18 cellular contexts compared by ENCODE assay signal in the genomic region with DNA sequence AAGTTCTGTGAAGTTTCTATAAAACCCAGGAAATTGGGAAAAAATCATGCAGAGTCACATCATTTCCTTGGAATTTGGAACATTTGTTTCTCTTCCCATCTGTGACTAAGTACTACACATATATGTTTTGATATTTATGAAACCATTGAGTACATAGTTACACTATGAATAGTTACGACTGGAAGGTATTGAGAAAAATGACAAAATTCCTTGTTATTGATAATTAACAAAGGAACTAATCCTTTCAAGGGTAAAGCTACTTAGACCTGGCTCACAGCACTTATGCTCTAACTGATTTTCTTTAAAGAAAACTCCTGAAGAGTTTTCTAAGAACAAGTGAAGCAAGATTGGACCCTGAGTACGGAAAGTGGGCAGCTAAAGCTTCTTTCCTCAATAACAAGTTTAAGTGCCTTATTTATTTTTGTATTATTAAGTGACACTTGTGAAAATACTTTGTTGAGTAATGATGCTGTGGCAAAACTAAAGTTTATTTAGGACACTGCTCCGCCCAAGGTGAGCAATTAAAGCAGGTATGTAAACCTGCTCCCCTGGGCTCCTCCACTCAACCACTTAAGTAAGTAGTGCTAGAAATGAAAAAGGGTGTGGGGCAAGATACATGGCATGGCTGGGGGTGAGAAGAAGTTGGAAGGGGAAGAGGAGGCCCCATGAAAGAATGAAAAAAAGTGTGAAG. TPM values are rescaled to one million over a fixed set of nuclear protein-coding genes. Genes with fewer than 3 reads are reported as not detected.
A peak's percentile ranks its signal among the peaks of the same experiment; 100 is the strongest.
DNase-seq lines count a peak whose midpoint lies in the region; ATAC-seq and TF ChIP-seq lines count a peak whose summit lies in the region.
"Had no signal": no experiment of that assay in that cellular context is flagged by ENCODE, and none has a peak within 500 bp of the region (broad histone marks: within the 10 kb centered on the region; RNA-seq: fewer than 3 reads in every experiment).

No MANE protein-coding gene starts in this region.

- H3K4me1 Mint-ChIP-seq in nephron progenitor cell (peaks cover 7% of the 10 kb centered on the region), endothelial cell (ENCODE audit: unreplicated experiment) (no peaks in the 10 kb centered on the region), CD14-positive monocyte (no peaks in the 10 kb centered on the region)
- no peaks in the 10 kb centered on the region for H3K4me1 Mint-ChIP-seq in effector memory CD8-positive, alpha-beta T cell (ENCODE audit: low read depth in 2 of 2)
- H3K4me1 Mint-ChIP-seq: brain, immature natural killer cell had no signal

- H3K27ac Mint-ChIP-seq in nephron progenitor cell: peak overlapping the region; percentile 2
- H3K27ac Mint-ChIP-seq in endothelial cell (ENCODE audit: unreplicated experiment): no peak overlapping the region
- no peak overlapping the region for H3K27ac Mint-ChIP-seq in effector memory CD8-positive, alpha-beta T cell
- H3K27ac Mint-ChIP-seq in CD14-positive monocyte: no peak overlapping the region
- H3K27ac Mint-ChIP-seq: activated T-helper 17 cell treated with anti-CD3 and anti-CD28 coated beads, Interleukin-2, amount 50 U/mL, for 72 hours; brain; immature natural killer cell had no signal

- no peak for ATAC-seq in effector memory CD8-positive, alpha-beta T cell (replicated peaks)
- ATAC-seq in GM19452 (IDR thresholded peaks at IDR 0.05; ENCODE audit: unreplicated experiment): no peak
- ATAC-seq: activated T-helper 17 cell treated with anti-CD3 and anti-CD28 coated beads, Interleukin-2, amount 50 U/mL, for 72 hours; Panc1 had no signal

- no peak for TF ChIP-seq CTCF in nephron progenitor cell (IDR thresholded peaks at IDR 0.05)
- TF ChIP-seq CTCF in endothelial cell (IDR thresholded peaks at IDR 0.05; ENCODE audit: unreplicated experiment): no peak
- no peak for TF ChIP-seq CTCF in CD14-positive monocyte (IDR thresholded peaks at IDR 0.05)

- H3K9me3 Mint-ChIP-seq in nephron progenitor cell (no peaks in the 10 kb centered on the region), endothelial cell (ENCODE audit: unreplicated experiment) (no peaks in the 10 kb centered on the region), CD14-positive monocyte (no peaks in the 10 kb centered on the region)
- H3K9me3 Mint-ChIP-seq in effector memory CD8-positive, alpha-beta T cell: no peaks in the 10 kb centered on the region
- H3K9me3 Mint-ChIP-seq: activated T-helper 17 cell treated with anti-CD3 and anti-CD28 coated beads, Interleukin-2, amount 50 U/mL, for 72 hours; brain; CD4-positive, CD25-positive, alpha-beta regulatory T cell; immature natural killer cell had no signal

- H3K27me3 Mint-ChIP-seq in nephron progenitor cell (ENCODE audit: low read depth, poor library complexity) (no peaks in the 10 kb centered on the region), endothelial cell (ENCODE audit: unreplicated experiment) (no peaks in the 10 kb centered on the region), CD14-positive monocyte (ENCODE audit: low read depth in 3 of 3) (no peaks in the 10 kb centered on the region)
- H3K27me3 Mint-ChIP-seq in effector memory CD8-positive, alpha-beta T cell: no peaks in the 10 kb centered on the region
- H3K27me3 Mint-ChIP-seq: activated T-helper 17 cell treated with anti-CD3 and anti-CD28 coated beads, Interleukin-2, amount 50 U/mL, for 72 hours; CD4-positive, CD25-positive, alpha-beta regulatory T cell had no signal

- H3K4me3 Mint-ChIP-seq in nephron progenitor cell: no peak overlapping the region
- no peak overlapping the region for H3K4me3 Mint-ChIP-seq in endothelial cell (ENCODE audit: unreplicated experiment)
- H3K4me3 Mint-ChIP-seq in effector memory CD8-positive, alpha-beta T cell: no peak overlapping the region
- no peak overlapping the region for H3K4me3 Mint-ChIP-seq in CD14-positive monocyte
- H3K4me3 Mint-ChIP-seq: activated T-helper 17 cell treated with anti-CD3 and anti-CD28 coated beads, Interleukin-2, amount 50 U/mL, for 72 hours; brain; CD4-positive, CD25-positive, alpha-beta regulatory T cell; immature natural killer cell had no signal

- peak; percentile 51 for DNase-seq in DMS79 (lab: John Stamatoyannopoulos, UW)
- DNase-seq in NCI-H1417 (lab: John Stamatoyannopoulos, UW): peak in 2 of 3 experiments; percentile 53 to 81
- peak; percentile 42 for DNase-seq in dermis blood vessel endothelial cell
- no peak for DNase-seq in nephron progenitor cell
- no peak for DNase-seq in endothelial cell (ENCODE audit: low spot score)
- DNase-seq in effector memory CD8-positive, alpha-beta T cell: no peak
- DNase-seq in CD14-positive monocyte (ENCODE audit: low spot score): no peak
- DNase-seq: activated CD4-positive, alpha-beta T cell treated with anti-CD3 and anti-CD28 coated beads, Interleukin-2, amount 50 U/mL, for 48 hours; CD4-positive, CD25-positive, alpha-beta regulatory T cell; immature natural killer cell; KG1; NCI-H2171; stimulated activated CD4-positive, alpha-beta T cell treated with anti-CD3 and anti-CD28 coated beads, Interleukin-4, amount 100 ng/mL, for 4 hours; stimulated activated naive CD4-positive, alpha-beta T cell treated with Interleukin-2 at 50 U/mL for 16 hours had no signal

- no peaks in the 10 kb centered on the region for H3K36me3 Mint-ChIP-seq in nephron progenitor cell (ENCODE audit: low read depth)
- H3K36me3 Mint-ChIP-seq in endothelial cell (ENCODE audit: low read depth, unreplicated experiment): no peaks in the 10 kb centered on the region
- H3K36me3 Mint-ChIP-seq in effector memory CD8-positive, alpha-beta T cell (ENCODE audit: insufficient read depth): no peaks in the 10 kb centered on the region
- H3K36me3 Mint-ChIP-seq in CD14-positive monocyte: no peaks in the 10 kb centered on the region
- H3K36me3 Mint-ChIP-seq: brain; CD4-positive, CD25-positive, alpha-beta regulatory T cell had no signal

- intact Hi-C loops in CD14-positive monocyte (cut with micrococcal nuclease): no loop called here

RNA-seq across cellular contexts. Expression of a gene that starts 11.9 kb away (rescaled TPM):
- total RNA-seq in dermis blood vessel endothelial cell: 0.85 and 2.1 TPM in 2 replicates
- total RNA-seq in endothelial cell (ENCODE audit: unreplicated experiment): 13.8 TPM
- polyA plus RNA-seq in CD14-positive monocyte: 1 to 10 TPM in 1 of 2 donors, under 1 TPM in 1; 0.89 to 1.1 TPM

Comparison
In these comparisons a context has a peak if more than half of its experiments do, and no peak if none do; other contexts are left out.
1. DNase-seq: peak in DMS79 (single experiment), NCI-H1417 (2 of 3) and dermis blood vessel endothelial cell (single experiment); none in nephron progenitor cell (single experiment), endothelial cell (single experiment), effector memory CD8-positive, alpha-beta T cell (0 of 3) and CD14-positive monocyte (single experiment).